ENCODE assay signal across 10 cellular contexts in the genomic region with DNA sequence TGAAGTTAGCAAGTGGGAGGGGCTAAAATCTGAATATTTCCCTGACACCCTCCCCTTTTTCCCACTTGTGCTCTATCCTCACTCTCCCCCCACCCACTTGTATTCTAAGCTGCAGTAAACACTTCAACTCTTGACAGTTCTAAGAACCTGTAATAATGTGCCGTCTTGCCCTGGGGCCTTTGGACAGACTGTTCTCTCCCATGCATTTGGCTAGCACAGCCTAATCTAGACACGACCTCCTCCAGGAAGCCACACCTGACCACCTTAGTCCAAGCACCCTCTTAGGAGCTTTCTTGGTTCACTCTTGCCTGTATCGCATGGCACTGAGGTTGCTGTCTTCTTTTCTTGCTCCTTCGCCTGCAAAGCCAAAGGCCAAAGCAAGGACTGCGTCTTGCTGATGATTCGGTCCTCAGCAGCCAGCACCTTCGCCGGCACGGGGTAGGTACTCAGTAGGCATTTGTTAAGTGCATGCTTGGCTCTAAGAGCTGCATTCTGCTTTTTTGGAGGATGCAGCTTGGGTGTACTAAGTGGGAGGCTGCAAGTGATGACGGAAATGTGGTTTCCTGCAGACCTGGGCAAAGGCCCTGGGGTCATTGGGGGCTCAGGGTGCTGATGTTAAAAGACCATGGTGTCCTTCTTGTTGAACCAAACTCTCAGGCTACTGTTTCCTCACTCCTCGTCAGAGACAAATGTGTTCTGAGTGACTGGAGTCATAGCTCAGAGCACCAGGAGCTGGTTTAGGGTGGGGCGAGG. TPM values are rescaled to one million over a fixed set of nuclear protein-coding genes. Genes with fewer than 3 reads are reported as not detected.
DNase-seq lines count a peak whose midpoint lies in the region; ATAC-seq, FAIRE-seq and TF ChIP-seq lines count a peak whose summit lies in the region.
"Had no signal": no experiment of that assay in that cellular context is flagged by ENCODE, and none has a peak within 500 bp of the region (broad histone marks: within the 10 kb centered on the region; RNA-seq: fewer than 3 reads in every experiment).

No MANE protein-coding gene starts in this region.

- H3K27me3 ChIP-seq in H7 (ENCODE audit: control insufficient read depth, insufficient read depth, low read length), result peaks cover 2% of the 10 kb centered on the region; the same call in 1 of the 2 replicates
- H3K27me3 ChIP-seq in body of pancreas, result no peaks in the 10 kb centered on the region
- no peaks in the 10 kb centered on the region for H3K27me3 ChIP-seq in thyroid gland

- H3K36me3 Mint-ChIP-seq in memory B cell, result peaks cover 5% of the 10 kb centered on the region

- CTCF ChIA-PET in A549 (lab: Yijun Ruan, JAX), result interaction anchor here (1.0 to 2.3 kb wide), 4 partner anchors 27 to 100 kb away, joined by 3 to 11 read pairs (median 10); no protein-coding TSS in a partner anchor

- no peaks in the 10 kb centered on the region for H3K36me3 ChIP-seq in H7 (replicated peaks; ENCODE audit: control insufficient read depth, insufficient read depth, low read length)
- no peaks in the 10 kb centered on the region for H3K36me3 ChIP-seq in body of pancreas (replicated peaks in 1 of 2; ENCODE audit: insufficient read depth in 1 of 2, low read depth in 2 of 2)
- no peaks in the 10 kb centered on the region for H3K36me3 ChIP-seq in mucosa of descending colon (ENCODE audit: low read depth)
- H3K36me3 ChIP-seq in thyroid gland, result no peaks in the 10 kb centered on the region

- peaks cover 20% of the 10 kb centered on the region for H3K4me1 Mint-ChIP-seq in memory B cell

- WGBS in A549 (ENCODE audit: missing lambda C conversion rate), result 77% methylated on average over 12 of the region's 12 CpGs
- 49 to 50% methylated on average over 12 of the region's 12 CpGs for WGBS in body of pancreas, 2 donors
- WGBS in thyroid gland, 2 donors, result 71 to 78% methylated on average over 12 of the region's 12 CpGs

- no peak for TF ChIP-seq RAD21 in A549 (conservative IDR thresholded peaks at IDR 0.05 in 1 of 2, IDR thresholded peaks at IDR 0.05 in 1 of 2)

- H3K27ac Mint-ChIP-seq in memory B cell, result peak overlapping the region; percentile 67

- TF ChIP-seq CTCF in A549 (IDR thresholded peaks at IDR 0.05) (no peak), body of pancreas (IDR thresholded peaks at IDR 0.05) (no peak), mucosa of descending colon (IDR thresholded peaks at IDR 0.05) (no peak), thyroid gland (IDR thresholded peaks at IDR 0.05) (no peak)

- POLR2A ChIA-PET in A549 (lab: Yijun Ruan, JAX), result interaction anchor here (0.6 to 1.7 kb wide), 2 partner anchors 88 to 249 kb away, joined by 4 to 16 read pairs; a partner anchor contains a TSS

- no peak for DNase-seq in A549 (ENCODE audit: low read depth in 1 of 2, low spot score in 1 of 2)
- DNase-seq in H7, result no peak
- DNase-seq in body of pancreas, result peak; percentile 44 to 71 (median 60)
- no peak for DNase-seq in memory B cell (ENCODE audit: low spot score in 2 of 2)
- no peak for DNase-seq in mucosa of descending colon
- DNase-seq in NAMALWA (ENCODE audit: low spot score), result no peak
- no peak for DNase-seq in thyroid gland
- DNase-seq: activated naive CD4-positive, alpha-beta T cell; stimulated activated CD4-positive, alpha-beta T cell treated with anti-CD3 and anti-CD28 coated beads, Interleukin-2, amount 100 ng/mL, for 24 hours had no signal

- peak overlapping the region; percentile 80 for H3K4me2 ChIP-seq in A549

- peak overlapping the region; percentile 25 for H3K4me3 Mint-ChIP-seq in memory B cell

- H3K9me3 ChIP-seq in A549 (no peaks in the 10 kb centered on the region), body of pancreas (no peaks in the 10 kb centered on the region), mucosa of descending colon (no peaks in the 10 kb centered on the region), thyroid gland (no peaks in the 10 kb centered on the region)

- intact Hi-C loops in body of pancreas (cut with DNase I), result no loop called here
- intact Hi-C loops in mucosa of descending colon (cut with DNase I, micrococcal nuclease), result no loop called here
- intact Hi-C loops in thyroid gland (cut with DNase I), result no loop called here

- TF ChIP-seq POLR2A in A549 (IDR thresholded peaks at IDR 0.05; ENCODE audit: low read length), result no peak
- peak in 2 of 3 donors; percentile 11 to 18 for TF ChIP-seq POLR2A in body of pancreas (IDR thresholded peaks at IDR 0.05)
- TF ChIP-seq POLR2A in thyroid gland (IDR thresholded peaks at IDR 0.05), result no peak

- FAIRE-seq in A549 (lab: Jason Lieb, UNC), result no peak

- ATAC-seq in A549, result no peak; a peak in 1 of 6 replicates
- peak; percentile 19 for ATAC-seq in body of pancreas
- no peak for ATAC-seq in memory B cell (ENCODE audit: low read depth)
- no peak for ATAC-seq in mucosa of descending colon
- ATAC-seq in GM19455 (IDR thresholded peaks at IDR 0.05; ENCODE audit: unreplicated experiment), result no peak

- TF ChIP-seq EP300 in A549 (IDR thresholded peaks at IDR 0.05), result no peak

- no peaks in the 10 kb centered on the region for H3K9me3 Mint-ChIP-seq in memory B cell

- no peaks in the 10 kb centered on the region for H3K27me3 Mint-ChIP-seq in memory B cell

- peaks cover 46% of the 10 kb centered on the region for H3K4me1 ChIP-seq in A549
- peaks cover 60% of the 10 kb centered on the region for H3K4me1 ChIP-seq in body of pancreas
- H3K4me1 ChIP-seq in mucosa of descending colon (ENCODE audit: low read depth), result peaks cover 27% of the 10 kb centered on the region
- H3K4me1 ChIP-seq in thyroid gland, result peaks cover 22 to 38% of the 10 kb centered on the region in 2 donors

- H3K4me3 ChIP-seq in A549 (no peak overlapping the region), H7 (ENCODE audit: insufficient read depth, low read depth, low read length) (peak overlapping the region; percentile 63), body of pancreas (peak overlapping the region in 1 of 2 donors; percentile 8), mucosa of descending colon (no peak overlapping the region), thyroid gland (replicated peaks in 1 of 3) (no peak overlapping the region)

- H3K27ac ChIP-seq in A549, result peak overlapping the region; percentile 93 to 97; a peak in 4 of 6 replicates
- H3K27ac ChIP-seq in body of pancreas, result peak overlapping the region; percentile 95 to 99 (median 96)
- H3K27ac ChIP-seq in thyroid gland, result peak overlapping the region in 1 of 3 donors; percentile 79

TF ChIP-seq in A549, 52 proteins besides CTCF, POLR2A, EP300 and RAD21:
- TF ChIP-seq, protein P1, sequence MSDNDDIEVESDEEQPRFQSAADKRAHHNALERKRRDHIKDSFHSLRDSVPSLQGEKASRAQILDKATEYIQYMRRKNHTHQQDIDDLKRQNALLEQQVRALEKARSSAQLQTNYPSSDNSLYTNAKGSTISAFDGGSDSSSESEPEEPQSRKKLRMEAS (IDR thresholded peaks at IDR 0.05), result no peak
- no peak for TF ChIP-seq FOXS1 (CRISPR knock-in tag; IDR thresholded peaks at IDR 0.05)
- 0 out of 5 replicates have a peak, but pooled peaks of 1 of the 2 experiments have one; percentile 1 for TF ChIP-seq JUN (IDR thresholded peaks at IDR 0.05)
- 0 out of 2 replicates have a peak, but pooled peaks have one; percentile 24 for TF ChIP-seq KDM1A (IDR thresholded peaks at IDR 0.05; ENCODE audit: low read depth)
- TF ChIP-seq ZNF302 (CRISPR knock-in tag; IDR thresholded peaks at IDR 0.05), result no peak
TF ChIP-seq in A549: peak in this region for 2.

RNA-seq across cellular contexts. Expression of a gene that starts 2.0 kb away (rescaled TPM):
- polyA plus RNA-seq in A549 (2011; rRNA removed), result 2.6 and 5.0 TPM in 2 replicates
- polyA plus RNA-seq in A549 (2012; cell fraction: cytosol; rRNA removed), result 4.3 and 6.4 TPM in 2 replicates
- 13.5 and 14.4 TPM in 2 replicates for polyA plus RNA-seq in A549 (2012; cell fraction: nucleus; rRNA removed)
- 7.2 to 10.2 TPM (median 7.8 TPM) in 3 replicates for polyA plus RNA-seq in A549 (2017; fragmentation: RNase III; extraction: RNeasy Plus Mini Kit Qiagen cat#74134 plus additional on column Dnase treatment)
- 3.7 and 8.3 TPM in 2 replicates for polyA minus RNA-seq in A549 (2011; rRNA and poly(A)+ RNA removed)
- 24.3 and 28.5 TPM in 2 replicates for total RNA-seq in H7 (2014; rRNA removed; shearing (Covaris generic))
- 10 to 100 TPM; 18.1 to 34.5 TPM for total RNA-seq in body of pancreas
- 10 to 100 TPM; 30.9 to 42.7 (median 40.2) TPM for total RNA-seq in mucosa of descending colon
- 10 to 100 TPM in 3 of 4 donors, 1 to 10 TPM in 1; 8.9 to 17.2 (median 11.5) TPM for total RNA-seq in thyroid gland

Comparison
In these comparisons a context has a peak if more than half of its experiments do, and no peak if none do; other contexts are left out.
1. DNase-seq: peak in body of pancreas (4 of 4); none in A549 (0 of 2), H7 (single experiment), memory B cell (0 of 2), mucosa of descending colon (0 of 3), NAMALWA (single experiment) and thyroid gland (0 of 2).
2. POLR2A ChIP-seq: peak in body of pancreas (2 of 3); none in A549 (single experiment) and thyroid gland (0 of 2).